In the genomic region with DNA sequence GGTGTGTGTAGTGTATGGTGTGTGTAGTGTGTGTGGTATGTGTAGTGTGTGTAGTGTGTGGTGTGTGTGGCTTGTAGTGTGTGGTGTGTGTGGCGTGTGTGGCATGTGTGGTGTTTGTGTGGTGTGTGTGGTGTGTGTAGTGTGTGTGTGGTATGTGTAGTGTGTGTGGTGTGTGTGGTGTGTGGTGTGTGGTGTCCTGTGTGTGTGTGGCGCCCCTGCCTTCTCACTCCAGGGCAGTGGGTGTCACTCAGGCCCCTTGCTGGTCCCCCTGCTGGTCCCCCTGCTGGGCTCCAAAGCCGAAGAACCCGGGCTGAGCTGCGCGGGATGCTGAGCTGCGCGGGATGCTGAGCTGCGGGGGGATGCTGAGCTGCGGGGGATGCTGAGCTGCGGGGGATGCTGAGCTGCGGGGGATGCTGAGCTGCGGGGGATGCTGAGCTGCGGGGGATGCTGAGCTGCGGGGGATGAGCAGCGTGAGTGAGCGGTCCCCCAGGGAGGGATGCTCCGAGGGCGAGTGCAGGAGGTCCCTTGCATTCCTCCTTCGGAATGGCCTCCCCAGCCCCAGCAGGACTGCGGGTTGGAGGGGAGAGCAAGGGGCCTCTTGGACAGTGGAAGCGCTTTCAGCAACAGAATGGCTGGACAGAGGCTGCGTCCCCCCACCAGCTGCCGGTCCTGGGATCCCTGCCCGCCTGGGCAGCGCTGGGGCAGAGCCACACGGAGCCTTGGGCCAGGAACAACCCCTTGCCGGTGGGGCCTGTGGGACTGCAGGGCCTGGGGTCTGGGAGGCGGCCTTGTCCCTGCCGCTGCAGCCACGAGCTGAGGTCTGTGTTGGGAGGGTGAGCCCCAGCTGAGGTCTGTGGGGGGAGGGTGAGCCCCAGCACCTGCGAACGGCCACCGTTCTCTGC, we compare ENCODE assay signal across 12 cellular contexts. TPM values are rescaled to one million over a fixed set of nuclear protein-coding genes. Genes with fewer than 3 reads are reported as not detected.
DNase-seq lines count a peak whose midpoint lies in the region; ATAC-seq, FAIRE-seq and TF ChIP-seq lines count a peak whose summit lies in the region.
"Had no signal": no experiment of that assay in that cellular context is flagged by ENCODE, and none has a peak within 500 bp of the region (broad histone marks: within the 10 kb centered on the region; RNA-seq: fewer than 3 reads in every experiment).

No MANE protein-coding gene starts in this region.

- FAIRE-seq in GM12878 (lab: Jason Lieb, UNC): no peak

- TF ChIP-seq EP300 in GM12878 (IDR thresholded peaks at IDR 0.05; ENCODE audit: borderline replicate concordance in 1 of 2, control insufficient read depth in 1 of 2, low read depth in 2 of 2, low read length in 2 of 2): no peak

- TF ChIP-seq POLR2A in GM12878 (IDR thresholded peaks at IDR 0.05; ENCODE audit: low read depth, low read length): no peak

- no peak for TF ChIP-seq RAD21 in GM12878 (IDR thresholded peaks at IDR 0.05; ENCODE audit: insufficient read depth, low read depth, low read length)

- peak; percentile 10 for DNase-seq in NCI-H1436 (lab: John Stamatoyannopoulos, UW)
- no peak for DNase-seq in NCI-H1436 treated with DMSO at 0.1 percent for 48 hours (lab: John Stamatoyannopoulos, UW)
- DNase-seq in MG63: peak; percentile 41
- no peak for DNase-seq in GM12878 (ENCODE audit: low read depth, low spot score)
- DNase-seq in natural killer cell: no peak
- no peak for DNase-seq in SIG-M5 treated with dmso at 0.1 percent for 504 hours (lab: John Stamatoyannopoulos, UW; ENCODE audit: unreplicated experiment)
- DNase-seq in NCI-H524 treated with DMSO at 0.1 percent for 48 hours (lab: John Stamatoyannopoulos, UW): no peak
- DNase-seq: cortex of kidney, heart right ventricle had no signal

- no peaks in the 10 kb centered on the region for H3K36me3 ChIP-seq in MG63
- H3K36me3 ChIP-seq in GM12878 (ENCODE audit: control insufficient read depth in 2 of 2, insufficient read depth in 2 of 2, low read length in 1 of 2): no peaks in the 10 kb centered on the region
- H3K36me3 ChIP-seq: heart right ventricle, suprapubic skin had no signal

- no peaks in the 10 kb centered on the region for H3K27me3 ChIP-seq in MG63
- no peaks in the 10 kb centered on the region; a peak in 1 of 4 replicates for H3K27me3 ChIP-seq in GM12878 (replicated peaks in 1 of 2; ENCODE audit: control insufficient read depth in 2 of 2, insufficient read depth in 2 of 2, low read length in 1 of 2)

- peaks cover 6% of the 10 kb centered on the region; the same call in 1 of the 2 replicates for H3K9me3 ChIP-seq in MG63
- no peaks in the 10 kb centered on the region; the same call in 1 of the 3 replicates for H3K9me3 ChIP-seq in GM12878 (replicated peaks; ENCODE audit: control insufficient read depth, insufficient read depth, low read length)
- H3K9me3 ChIP-seq: heart right ventricle, suprapubic skin had no signal

- SMC1A ChIA-PET in GM12878 (lab: Charles Lee; ENCODE audit: uncharacterized antibody, unreplicated experiment): interaction anchor here (1.1 kb wide), 1 partner anchor 22 kb away, joined by 4 read pairs; no protein-coding TSS in a partner anchor

- H3K36me3 Mint-ChIP-seq in natural killer cell: no peaks in the 10 kb centered on the region

- H3K4me3 ChIP-seq in MG63 (no peak overlapping the region), GM12878 (no peak overlapping the region)
- H3K4me3 ChIP-seq: heart right ventricle, suprapubic skin had no signal

- no TSS peak for BruUV-seq in GM12878 (replicated peaks; lab: Mats Ljungman, UMichigan)

- TF ChIP-seq CTCF in GM12878 (IDR thresholded peaks at IDR 0.05 in 2 of 3, conservative IDR thresholded peaks at IDR 0.05 in 1 of 3; ENCODE audit: control insufficient read depth in 2 of 3, extremely low read depth in 1 of 3, insufficient read depth in 1 of 3, low read depth in 3 of 3, low read length in 3 of 3) (no peak), natural killer cell (IDR thresholded peaks at IDR 0.05) (no peak)

- peaks cover 3% of the 10 kb centered on the region; the same call in 1 of the 2 replicates for H4K20me1 ChIP-seq in GM12878 (ENCODE audit: control insufficient read depth, insufficient read depth)

- no peaks in the 10 kb centered on the region for H3K9me3 Mint-ChIP-seq in natural killer cell

- no peak overlapping the region for H3K27ac ChIP-seq in GM12878 (ENCODE audit: control insufficient read depth, insufficient read depth)
- H3K27ac ChIP-seq: suprapubic skin had no signal

- ATAC-seq in GM12878 (peak; percentile 33), natural killer cell (peak in 1 of 3 donors; percentile 5), HG03025 (IDR thresholded peaks at IDR 0.05; ENCODE audit: low FRiP score, unreplicated experiment) (no peak)

- H3K79me2 ChIP-seq in GM12878 (ENCODE audit: control insufficient read depth, insufficient read depth, low read length): no peaks in the 10 kb centered on the region

- intact Hi-C loops in GM12878 (cut with micrococcal nuclease; ENCODE audit: unreplicated experiment) (no loop called here), natural killer cell (cut with micrococcal nuclease) (loop anchor here (2.0 kb wide), 1 partner anchor 13 kb away; no protein-coding TSS in a partner anchor)

- H3K4me2 ChIP-seq in GM12878 (ENCODE audit: control insufficient read depth, insufficient read depth): no peak overlapping the region

- no peak overlapping the region for H3K9ac ChIP-seq in GM12878 (ENCODE audit: control insufficient read depth, insufficient read depth, low read length)

- POLR2A ChIA-PET in GM12878 (lab: Charles Lee): interaction anchor here (0.6 kb wide), 1 partner anchor 79 kb away, joined by 12 read pairs; no protein-coding TSS in a partner anchor

- peaks cover 49 to 72% of the 10 kb centered on the region in 2 donors for H3K4me1 Mint-ChIP-seq in natural killer cell

- RAD21 ChIA-PET in GM12878 (lab: Charles Lee; ENCODE audit: unreplicated experiment): interaction anchor here (1.2 to 1.3 kb wide), 2 partner anchors 22 to 132 kb away, joined by 3 to 5 read pairs; partner anchors contain the start of gene D2HGDH

- peaks cover 0 to 32% of the 10 kb centered on the region in 2 donors for H3K27me3 Mint-ChIP-seq in natural killer cell (ENCODE audit: low read depth in 2 of 2)

- H3K4me1 ChIP-seq in GM12878 (ENCODE audit: control insufficient read depth, insufficient read depth, low read length): peaks cover 20% of the 10 kb centered on the region

- 36% methylated on average over 18 of the region's 34 CpGs for WGBS in GM12878 (ENCODE audit: insufficient coverage, insufficient replicate concordance, low lambda C conversion rate, missing lambda C conversion rate)

- peak overlapping the region in 1 of 2 donors; percentile 45 for H3K27ac Mint-ChIP-seq in natural killer cell

- in situ Hi-C loops in GM12878 (cut with MboI): no loop called here

- no peak overlapping the region for H2AFZ ChIP-seq in GM12878 (ENCODE audit: control insufficient read depth, low read depth, low read length)

- peak overlapping the region; percentile 6 for H3K4me3 Mint-ChIP-seq in natural killer cell

- CTCF ChIA-PET in GM12878 (lab: Yijun Ruan, JAX): interaction anchor here (3.5 kb wide), 1 partner anchor 13 kb away, joined by 21 read pairs; no protein-coding TSS in a partner anchor

RNA-seq across cellular contexts. Expression of gene RTP5, which starts 3.3 kb away (rescaled TPM):
- not detected in 2 replicates for total RNA-seq in MG63 (2014; rRNA removed; shearing (Covaris generic); ENCODE audit: low replicate concordance)
- not detected in 2 replicates for total RNA-seq in GM12878 (2013; cell fraction: nucleolus; rRNA removed)
- total RNA-seq in GM12878 (2014; rRNA removed) (not detected in 2 replicates), GM12878 (2014; rRNA removed; fragmentation: Illumina TruSeq; extraction: Trizol) (not detected in 2 replicates), GM12878 (2021) (not detected in 2 replicates), natural killer cell (1 to 10 TPM in 1 of 3 donors, under 1 TPM in 2; 0.47 to 1.7 (median 0.68) TPM)
- polyA plus RNA-seq in GM12878 (2011; ENCODE audit: low read depth): not detected
- polyA plus RNA-seq in GM12878 (2011; rRNA removed) (not detected in 2 replicates), GM12878 (2014; fragmentation: Illumina TruSeq; extraction: Trizol) (not detected in 2 replicates), GM12878 (2014; fragmentation: Nextera tagmentation; extraction: Ambion mirVana) (not detected), GM12878 (2014; rRNA removed) (0.05 TPM in 1 of 2 replicates, not detected in the other), GM12878 (2016; fragmentation: Nextera tagmentation; extraction: Ambion mirVana) (not detected)
- polyA plus RNA-seq in GM12878 (2011; cell fraction: cytosol; rRNA removed): not detected in 2 replicates
- polyA plus RNA-seq in GM12878 (2011; cell fraction: nucleus; rRNA removed): 0.07 and 0.09 TPM in 2 replicates
- 0.15 and 0.17 TPM in 2 replicates for polyA plus RNA-seq in GM12878 (2012)
- polyA minus RNA-seq in GM12878 (2011; rRNA and poly(A)+ RNA removed): not detected in 2 replicates
- not detected in 2 replicates for polyA minus RNA-seq in GM12878 (2011; cell fraction: cytosol; rRNA and poly(A)+ RNA removed)
- polyA minus RNA-seq in GM12878 (2011; cell fraction: nucleus; rRNA and poly(A)+ RNA removed): not detected in 2 replicates
- total RNA-seq: heart right ventricle, M059J, suprapubic skin had no signal

RNA-seq across cellular contexts. Expression of gene PDCD1, which starts 7.5 kb away (rescaled TPM):
- total RNA-seq in MG63 (2014; rRNA removed; shearing (Covaris generic); ENCODE audit: low replicate concordance): not detected in 2 replicates
- 10.1 and 11.8 TPM in 2 replicates for total RNA-seq in GM12878 (2013; cell fraction: nucleolus; rRNA removed)
- total RNA-seq in GM12878 (2014; rRNA removed) (3.7 and 3.9 TPM in 2 replicates), GM12878 (2014; rRNA removed; fragmentation: Illumina TruSeq; extraction: Trizol) (1.1 and 1.5 TPM in 2 replicates), GM12878 (2021) (3.6 and 4.0 TPM in 2 replicates), natural killer cell (under 1 TPM in 1 of 3 donors, not detected in 2; 0.45 TPM)
- 1.2 TPM for polyA plus RNA-seq in GM12878 (2011; ENCODE audit: low read depth)
- polyA plus RNA-seq in GM12878 (2011; rRNA removed) (3.8 and 6.4 TPM in 2 replicates), GM12878 (2014; fragmentation: Illumina TruSeq; extraction: Trizol) (0.62 TPM in 1 of 2 replicates, not detected in the other), GM12878 (2014; fragmentation: Nextera tagmentation; extraction: Ambion mirVana) (not detected), GM12878 (2014; rRNA removed) (4.2 and 4.6 TPM in 2 replicates), GM12878 (2016; fragmentation: Nextera tagmentation; extraction: Ambion mirVana) (1 to 10 TPM; 1.4 to 1.9 TPM)
- 11.9 and 20.2 TPM in 2 replicates for polyA plus RNA-seq in GM12878 (2011; cell fraction: cytosol; rRNA removed)
- 23.7 and 25.2 TPM in 2 replicates for polyA plus RNA-seq in GM12878 (2011; cell fraction: nucleus; rRNA removed)
- polyA plus RNA-seq in GM12878 (2012): 5.5 and 7.3 TPM in 2 replicates
- 2.3 and 12.1 TPM in 2 replicates for polyA minus RNA-seq in GM12878 (2011; rRNA and poly(A)+ RNA removed)
- polyA minus RNA-seq in GM12878 (2011; cell fraction: cytosol; rRNA and poly(A)+ RNA removed): 5.8 and 7.2 TPM in 2 replicates
- polyA minus RNA-seq in GM12878 (2011; cell fraction: nucleus; rRNA and poly(A)+ RNA removed): 3.0 and 4.2 TPM in 2 replicates
- total RNA-seq: M059J, suprapubic skin had no signal

RNA-seq across cellular contexts. Expression of gene NEU4, which starts 57.2 kb away (rescaled TPM):
- not detected in 2 replicates for total RNA-seq in MG63 (2014; rRNA removed; shearing (Covaris generic); ENCODE audit: low replicate concordance)
- 1.1 and 1.3 TPM in 2 replicates for total RNA-seq in GM12878 (2013; cell fraction: nucleolus; rRNA removed)
- 0.05 and 0.06 TPM in 2 replicates for total RNA-seq in GM12878 (2014; rRNA removed)
- total RNA-seq in GM12878 (2014; rRNA removed; fragmentation: Illumina TruSeq; extraction: Trizol): 0.05 TPM in 1 of 2 replicates, not detected in the other
- 0.28 and 0.98 TPM in 2 replicates for total RNA-seq in GM12878 (2021)
- not detected for polyA plus RNA-seq in GM12878 (2011; ENCODE audit: low read depth)
- polyA plus RNA-seq in GM12878 (2011; rRNA removed): not detected in 2 replicates
- polyA plus RNA-seq in GM12878 (2011; cell fraction: cytosol; rRNA removed): 0.06 and 0.12 TPM in 2 replicates
- 0.24 and 0.32 TPM in 2 replicates for polyA plus RNA-seq in GM12878 (2011; cell fraction: nucleus; rRNA removed)
- polyA plus RNA-seq in GM12878 (2012): 0.31 and 0.56 TPM in 2 replicates
- 0.01 TPM in 1 of 2 replicates, not detected in the other for polyA plus RNA-seq in GM12878 (2014; fragmentation: Illumina TruSeq; extraction: Trizol)
- polyA plus RNA-seq in GM12878 (2014; fragmentation: Nextera tagmentation; extraction: Ambion mirVana): not detected
- polyA plus RNA-seq in GM12878 (2014; rRNA removed): 0.08 and 0.14 TPM in 2 replicates
- polyA plus RNA-seq in GM12878 (2016; fragmentation: Nextera tagmentation; extraction: Ambion mirVana): under 1 TPM in 1 of 2 experiments, not detected in 1; 0.23 TPM
- polyA minus RNA-seq in GM12878 (2011; rRNA and poly(A)+ RNA removed): 0.05 TPM in 1 of 2 replicates, not detected in the other
- not detected in 2 replicates for polyA minus RNA-seq in GM12878 (2011; cell fraction: cytosol; rRNA and poly(A)+ RNA removed)
- polyA minus RNA-seq in GM12878 (2011; cell fraction: nucleus; rRNA and poly(A)+ RNA removed): 0.86 TPM in 1 of 2 replicates, not detected in the other
- 1 to 10 TPM in 2 of 3 donors, under 1 TPM in 1; 0.39 to 6.6 (median 2.2) TPM for total RNA-seq in natural killer cell
- total RNA-seq: M059J had no signal

Comparison
In these comparisons a context has a peak if more than half of its experiments do, and no peak if none do; other contexts are left out.
1. DNase-seq: peak in NCI-H1436 (single experiment) and MG63 (single experiment); none in NCI-H1436 treated with DMSO at 0.1 percent for 48 hours (single experiment), GM12878 (single experiment), natural killer cell (single experiment), SIG-M5 treated with dmso at 0.1 percent for 504 hours (single experiment) and NCI-H524 treated with DMSO at 0.1 percent for 48 hours (single experiment).